8 cellular contexts compared by ENCODE assay signal in the genomic region with DNA sequence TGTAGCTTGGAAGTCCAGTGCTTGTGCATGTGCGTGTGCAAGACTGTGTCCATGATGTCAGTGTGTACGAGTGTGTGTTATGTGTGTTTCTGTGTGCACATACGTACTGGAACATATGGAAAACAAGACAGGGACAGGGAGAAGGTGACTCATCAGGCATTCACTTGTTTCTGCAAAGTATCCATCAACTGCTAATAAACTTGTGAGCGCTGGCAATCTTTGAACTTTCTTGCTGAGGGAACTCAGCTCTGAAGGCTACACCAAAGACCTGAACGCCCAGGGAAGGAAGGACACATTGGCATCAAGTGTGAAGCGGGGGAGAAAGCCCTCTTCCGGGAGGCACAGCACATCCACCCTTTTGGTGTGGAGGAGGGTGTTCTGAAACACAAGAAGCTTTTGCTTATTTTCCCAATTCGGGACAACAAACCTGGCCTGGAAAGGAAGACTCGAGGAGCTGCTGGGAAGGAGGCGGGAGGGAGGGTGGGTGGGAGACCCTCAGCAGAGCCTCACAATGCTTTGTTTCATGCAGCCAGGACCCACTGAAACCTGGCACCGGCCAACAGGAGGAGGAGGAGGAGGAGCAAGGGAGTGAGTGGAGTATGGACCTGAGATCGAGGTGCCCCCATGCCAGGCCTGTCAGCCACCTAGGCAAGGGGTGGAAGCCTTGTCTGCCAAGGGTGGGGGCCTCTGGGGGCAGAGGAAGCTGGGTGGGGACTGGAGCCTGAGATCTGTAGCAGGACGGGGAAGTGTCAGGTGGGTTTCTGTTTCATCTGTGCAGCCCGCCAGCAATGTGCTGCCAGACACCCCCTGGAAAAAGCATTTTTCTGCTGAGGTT. TPM values are rescaled to one million over a fixed set of nuclear protein-coding genes. Genes with fewer than 3 reads are reported as not detected.
A peak's percentile ranks its signal among the peaks of the same experiment; 100 is the strongest.
DNase-seq lines count a peak whose midpoint lies in the region; ATAC-seq and TF ChIP-seq lines count a peak whose summit lies in the region.

No MANE protein-coding gene starts in this region.

- peak overlapping the region; percentile 92 for H3K27ac ChIP-seq in KMS-11
- H3K27ac ChIP-seq in cingulate gyrus (ENCODE audit: low read depth, low read length): peak overlapping the region; percentile 39

- H3K79me2 ChIP-seq in KMS-11 (ENCODE audit: insufficient read depth, low read depth): peaks cover 99% of the 10 kb centered on the region

- H4K20me1 ChIP-seq in KMS-11 (ENCODE audit: insufficient read depth): no peaks in the 10 kb centered on the region

- H3K9me3 Mint-ChIP-seq in osteocyte (ENCODE audit: unreplicated experiment): no peaks in the 10 kb centered on the region

- no peak for ATAC-seq in HG03175 (IDR thresholded peaks at IDR 0.05; ENCODE audit: unreplicated experiment)

- peak overlapping the region; percentile 71; the same call in 1 of the 2 replicates for H3K9ac ChIP-seq in KMS-11

- peaks cover 92% of the 10 kb centered on the region for H3K4me1 Mint-ChIP-seq in osteocyte (ENCODE audit: unreplicated experiment)

- H3K4me2 ChIP-seq in KMS-11: peak overlapping the region; percentile 97

- H3K36me3 ChIP-seq in KMS-11 (ENCODE audit: insufficient read depth): peaks cover 8% of the 10 kb centered on the region; the same call in 1 of the 2 replicates

- peaks cover 39% of the 10 kb centered on the region for H3K36me3 Mint-ChIP-seq in osteocyte (ENCODE audit: unreplicated experiment)

- no peak overlapping the region for H2AFZ ChIP-seq in KMS-11 (ENCODE audit: low read depth)

- TF ChIP-seq CTCF in KMS-11 (conservative IDR thresholded peaks at IDR 0.05; ENCODE audit: low read depth, low read length): no peak
- TF ChIP-seq CTCF in osteocyte (IDR thresholded peaks at IDR 0.05): no peak

- peak overlapping the region; percentile 42 for H3K4me3 Mint-ChIP-seq in osteocyte (ENCODE audit: unreplicated experiment)

- no peaks in the 10 kb centered on the region for H3K27me3 ChIP-seq in KMS-11 (ENCODE audit: insufficient read depth, low read depth)

- H3K4me1 ChIP-seq in KMS-11 (ENCODE audit: low read depth, poor library complexity, severe bottlenecking): peaks cover 98% of the 10 kb centered on the region

- no peaks in the 10 kb centered on the region for H3K27me3 Mint-ChIP-seq in osteocyte (ENCODE audit: unreplicated experiment)

- H3K27ac Mint-ChIP-seq in osteocyte (ENCODE audit: unreplicated experiment): peak overlapping the region; percentile 96

- H3K4me3 ChIP-seq in KMS-11 (IDR thresholded peaks at IDR 0.05; ENCODE audit: insufficient read depth, low read depth, low read length): no peak overlapping the region

- DNase-seq in ELF-1 (ENCODE audit: low read depth, low spot score) (peak; percentile 23), osteocyte (ENCODE audit: extremely low spot score, unreplicated experiment) (no peak), inferior parietal cortex (ENCODE audit: extremely low spot score) (no peak), anterior cingulate cortex (lab: John Stamatoyannopoulos, UW) (no peak)
- no peak for DNase-seq in stimulated activated CD4-positive, alpha-beta T cell treated with anti-CD3 and anti-CD28 coated beads, Interleukin-2, amount 100 ng/mL, for 48 hours

RNA-seq across cellular contexts. Expression of gene SMAD7, which starts 26.8 kb away (rescaled TPM):
- total RNA-seq in osteocyte: 53.6 and 55.8 TPM in 2 replicates
